1 cellular context compared by ENCODE assay signal in the genomic region with DNA sequence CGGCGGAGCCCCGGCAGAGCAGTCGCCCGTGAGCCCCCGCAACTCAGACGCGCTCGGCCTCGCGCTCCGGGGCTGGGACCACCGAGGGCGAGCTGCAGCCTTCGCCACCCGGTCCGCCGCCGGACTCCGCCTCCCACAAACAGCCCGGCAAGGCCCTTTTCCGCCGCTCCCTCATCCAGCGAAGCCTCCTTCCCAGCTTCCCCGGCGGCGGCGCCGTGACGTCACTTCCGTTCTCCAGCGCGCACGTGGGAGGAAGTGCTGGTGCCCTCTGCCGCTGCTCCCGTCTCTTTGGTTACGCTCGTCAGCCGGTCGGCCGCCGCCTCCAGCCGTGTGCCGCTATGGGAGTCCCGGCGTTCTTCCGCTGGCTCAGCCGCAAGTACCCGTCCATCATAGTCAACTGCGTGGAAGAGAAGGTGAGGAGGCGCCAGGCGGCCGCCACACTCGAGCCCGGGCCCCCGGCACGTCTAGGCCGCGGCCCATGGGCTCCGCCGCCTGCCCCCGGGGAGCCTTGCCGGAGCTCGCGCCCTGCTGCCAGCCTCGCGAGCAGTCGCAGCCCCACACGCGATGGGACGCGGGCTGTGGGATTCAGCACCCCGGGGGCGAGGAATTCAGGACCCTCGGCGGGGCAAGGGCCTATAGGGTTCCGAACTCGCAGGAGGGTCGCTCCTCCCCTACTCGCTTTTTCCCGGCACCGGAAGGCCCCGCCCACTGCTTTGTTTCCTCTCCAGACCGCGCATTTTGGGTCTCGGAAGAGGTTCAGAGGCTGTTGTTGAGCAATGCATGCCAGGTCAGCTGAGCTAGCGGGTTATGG.
TF ChIP-seq lines count a peak whose summit lies in the region.

A gene with protein sequence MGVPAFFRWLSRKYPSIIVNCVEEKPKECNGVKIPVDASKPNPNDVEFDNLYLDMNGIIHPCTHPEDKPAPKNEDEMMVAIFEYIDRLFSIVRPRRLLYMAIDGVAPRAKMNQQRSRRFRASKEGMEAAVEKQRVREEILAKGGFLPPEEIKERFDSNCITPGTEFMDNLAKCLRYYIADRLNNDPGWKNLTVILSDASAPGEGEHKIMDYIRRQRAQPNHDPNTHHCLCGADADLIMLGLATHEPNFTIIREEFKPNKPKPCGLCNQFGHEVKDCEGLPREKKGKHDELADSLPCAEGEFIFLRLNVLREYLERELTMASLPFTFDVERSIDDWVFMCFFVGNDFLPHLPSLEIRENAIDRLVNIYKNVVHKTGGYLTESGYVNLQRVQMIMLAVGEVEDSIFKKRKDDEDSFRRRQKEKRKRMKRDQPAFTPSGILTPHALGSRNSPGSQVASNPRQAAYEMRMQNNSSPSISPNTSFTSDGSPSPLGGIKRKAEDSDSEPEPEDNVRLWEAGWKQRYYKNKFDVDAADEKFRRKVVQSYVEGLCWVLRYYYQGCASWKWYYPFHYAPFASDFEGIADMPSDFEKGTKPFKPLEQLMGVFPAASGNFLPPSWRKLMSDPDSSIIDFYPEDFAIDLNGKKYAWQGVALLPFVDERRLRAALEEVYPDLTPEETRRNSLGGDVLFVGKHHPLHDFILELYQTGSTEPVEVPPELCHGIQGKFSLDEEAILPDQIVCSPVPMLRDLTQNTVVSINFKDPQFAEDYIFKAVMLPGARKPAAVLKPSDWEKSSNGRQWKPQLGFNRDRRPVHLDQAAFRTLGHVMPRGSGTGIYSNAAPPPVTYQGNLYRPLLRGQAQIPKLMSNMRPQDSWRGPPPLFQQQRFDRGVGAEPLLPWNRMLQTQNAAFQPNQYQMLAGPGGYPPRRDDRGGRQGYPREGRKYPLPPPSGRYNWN (plus strand): TSS at position 271 of the 811 bp plus-strand sequence. CDS start 68 bp downstream, at position 339.

TF ChIP-seq in K562, 482 proteins besides CTCF, POLR2A, EP300 and RAD21 (continued from another document and continues in another):
- TF ChIP-seq RBM22 (IDR thresholded peaks at IDR 0.05; ENCODE audit: low read depth, low read length, poor library complexity, severe bottlenecking) (peak; percentile 54), NFATC3 (IDR thresholded peaks at IDR 0.05) (no peak), BCOR (IDR thresholded peaks at IDR 0.05) (no peak), ZNF143 (CRISPR knock-in tag; IDR thresholded peaks at IDR 0.05) (peak; percentile 76), SMARCA4 (IDR thresholded peaks at IDR 0.05) (no peak), MITF (IDR thresholded peaks at IDR 0.05) (no peak), CBFA2T3 (IDR thresholded peaks at IDR 0.05) (no peak), CHCHD3 (CRISPR knock-in tag; IDR thresholded peaks at IDR 0.05) (no peak), ZNF79 (CRISPR knock-in tag; IDR thresholded peaks at IDR 0.05; ENCODE audit: low read depth) (no peak), HDAC3 (IDR thresholded peaks at IDR 0.05; ENCODE audit: borderline replicate concordance, partially characterized antibody) (no peak), ZKSCAN3 (CRISPR knock-in tag; IDR thresholded peaks at IDR 0.05) (no peak), TAF7 (tag; IDR thresholded peaks at IDR 0.05) (no peak), POLR2AphosphoS2 (IDR thresholded peaks at IDR 0.05; ENCODE audit: low read length) (no peak), ZBTB2 (IDR thresholded peaks at IDR 0.05) (no peak), ETV5 (CRISPR knock-in tag; IDR thresholded peaks at IDR 0.05; ENCODE audit: low read depth) (peak; percentile 82), TBP (optimal IDR thresholded peaks at IDR 0.05; ENCODE audit: low read depth, low read length) (peak; percentile 66), FUS (optimal IDR thresholded peaks at IDR 0.05; ENCODE audit: low read depth, low read length) (no peak), ZC3H11A (IDR thresholded peaks at IDR 0.05; ENCODE audit: low read depth, low read length) (no peak), BMI1 (IDR thresholded peaks at IDR 0.05; ENCODE audit: low read length) (no peak), CHAMP1 (IDR thresholded peaks at IDR 0.05) (no peak), PCBP2 (IDR thresholded peaks at IDR 0.05; ENCODE audit: low read depth, low read length, poor library complexity, severe bottlenecking) (no peak), ZNF239 (CRISPR knock-in tag; IDR thresholded peaks at IDR 0.05) (no peak), HES1 (IDR thresholded peaks at IDR 0.05; ENCODE audit: low read depth) (no peak), RBM34 (IDR thresholded peaks at IDR 0.05; ENCODE audit: borderline replicate concordance, insufficient read depth, low read length) (no peak), ZFP1 (CRISPR knock-in tag; IDR thresholded peaks at IDR 0.05) (no peak), SP1 (CRISPR knock-in tag; IDR thresholded peaks at IDR 0.05) (peak; percentile 38; the same call in 1 of the 2 replicates), DIDO1 (tag; IDR thresholded peaks at IDR 0.05; ENCODE audit: low read depth) (no peak), MCM5 (IDR thresholded peaks at IDR 0.05; ENCODE audit: low read depth) (no peak), GABPB2 (CRISPR knock-in tag; conservative IDR thresholded peaks at IDR 0.05) (no peak), KAT2B (IDR thresholded peaks at IDR 0.05; ENCODE audit: low read depth, low read length) (no peak), NFE2L1 (tag; IDR thresholded peaks at IDR 0.05; ENCODE audit: borderline replicate concordance, low read depth) (no peak), NONO (IDR thresholded peaks at IDR 0.05; ENCODE audit: low read depth in 2 of 2, low read length in 1 of 2) (peak in 1 of 2 experiments; percentile 65; a peak in 2 of 4 replicates), MAFK (IDR thresholded peaks at IDR 0.05; ENCODE audit: low read length) (no peak), SETDB1 (IDR thresholded peaks at IDR 0.05; ENCODE audit: low read length) (no peak), ETS1 (conservative IDR thresholded peaks at IDR 0.05; ENCODE audit: control insufficient read depth, low read depth, low read length) (no peak; the same call in 1 of the 2 replicates), RBM14 (IDR thresholded peaks at IDR 0.05; ENCODE audit: borderline replicate concordance, insufficient read depth, low read depth, low read length) (no peak), SMAD1 (IDR thresholded peaks at IDR 0.05; ENCODE audit: low read depth, low read length, partially characterized antibody) (no peak), ZNF398 (CRISPR knock-in tag; IDR thresholded peaks at IDR 0.05) (no peak), MYC (IDR thresholded peaks at IDR 0.05; ENCODE audit: low read depth, low read length) (peak; percentile 98), MYC (CRISPR knock-in tag; IDR thresholded peaks at IDR 0.05; ENCODE audit: borderline replicate concordance, low read depth) (peak; percentile 75; the same call in 1 of the 2 replicates), ARID2 (IDR thresholded peaks at IDR 0.05) (no peak)
- TF ChIP-seq, protein P1, sequence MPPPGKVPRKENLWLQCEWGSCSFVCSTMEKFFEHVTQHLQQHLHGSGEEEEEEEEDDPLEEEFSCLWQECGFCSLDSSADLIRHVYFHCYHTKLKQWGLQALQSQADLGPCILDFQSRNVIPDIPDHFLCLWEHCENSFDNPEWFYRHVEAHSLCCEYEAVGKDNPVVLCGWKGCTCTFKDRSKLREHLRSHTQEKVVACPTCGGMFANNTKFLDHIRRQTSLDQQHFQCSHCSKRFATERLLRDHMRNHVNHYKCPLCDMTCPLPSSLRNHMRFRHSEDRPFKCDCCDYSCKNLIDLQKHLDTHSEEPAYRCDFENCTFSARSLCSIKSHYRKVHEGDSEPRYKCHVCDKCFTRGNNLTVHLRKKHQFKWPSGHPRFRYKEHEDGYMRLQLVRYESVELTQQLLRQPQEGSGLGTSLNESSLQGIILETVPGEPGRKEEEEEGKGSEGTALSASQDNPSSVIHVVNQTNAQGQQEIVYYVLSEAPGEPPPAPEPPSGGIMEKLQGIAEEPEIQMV (tag; conservative IDR thresholded peaks at IDR 0.05; ENCODE audit: low read depth): no peak
- TF ChIP-seq, protein P2, sequence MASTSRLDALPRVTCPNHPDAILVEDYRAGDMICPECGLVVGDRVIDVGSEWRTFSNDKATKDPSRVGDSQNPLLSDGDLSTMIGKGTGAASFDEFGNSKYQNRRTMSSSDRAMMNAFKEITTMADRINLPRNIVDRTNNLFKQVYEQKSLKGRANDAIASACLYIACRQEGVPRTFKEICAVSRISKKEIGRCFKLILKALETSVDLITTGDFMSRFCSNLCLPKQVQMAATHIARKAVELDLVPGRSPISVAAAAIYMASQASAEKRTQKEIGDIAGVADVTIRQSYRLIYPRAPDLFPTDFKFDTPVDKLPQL (IDR thresholded peaks at IDR 0.05; ENCODE audit: extremely low read depth, insufficient read length): no peak
- TF ChIP-seq, protein P3, sequence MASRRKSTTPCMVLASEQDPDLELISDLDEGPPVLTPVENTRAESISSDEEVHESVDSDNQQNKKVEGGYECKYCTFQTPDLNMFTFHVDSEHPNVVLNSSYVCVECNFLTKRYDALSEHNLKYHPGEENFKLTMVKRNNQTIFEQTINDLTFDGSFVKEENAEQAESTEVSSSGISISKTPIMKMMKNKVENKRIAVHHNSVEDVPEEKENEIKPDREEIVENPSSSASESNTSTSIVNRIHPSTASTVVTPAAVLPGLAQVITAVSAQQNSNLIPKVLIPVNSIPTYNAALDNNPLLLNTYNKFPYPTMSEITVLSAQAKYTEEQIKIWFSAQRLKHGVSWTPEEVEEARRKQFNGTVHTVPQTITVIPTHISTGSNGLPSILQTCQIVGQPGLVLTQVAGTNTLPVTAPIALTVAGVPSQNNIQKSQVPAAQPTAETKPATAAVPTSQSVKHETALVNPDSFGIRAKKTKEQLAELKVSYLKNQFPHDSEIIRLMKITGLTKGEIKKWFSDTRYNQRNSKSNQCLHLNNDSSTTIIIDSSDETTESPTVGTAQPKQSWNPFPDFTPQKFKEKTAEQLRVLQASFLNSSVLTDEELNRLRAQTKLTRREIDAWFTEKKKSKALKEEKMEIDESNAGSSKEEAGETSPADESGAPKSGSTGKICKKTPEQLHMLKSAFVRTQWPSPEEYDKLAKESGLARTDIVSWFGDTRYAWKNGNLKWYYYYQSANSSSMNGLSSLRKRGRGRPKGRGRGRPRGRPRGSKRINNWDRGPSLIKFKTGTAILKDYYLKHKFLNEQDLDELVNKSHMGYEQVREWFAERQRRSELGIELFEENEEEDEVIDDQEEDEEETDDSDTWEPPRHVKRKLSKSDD (conservative IDR thresholded peaks at IDR 0.05; ENCODE audit: low read length): no peak
